Comparison of ENCODE assay signal across 15 cellular contexts in the genomic region with DNA sequence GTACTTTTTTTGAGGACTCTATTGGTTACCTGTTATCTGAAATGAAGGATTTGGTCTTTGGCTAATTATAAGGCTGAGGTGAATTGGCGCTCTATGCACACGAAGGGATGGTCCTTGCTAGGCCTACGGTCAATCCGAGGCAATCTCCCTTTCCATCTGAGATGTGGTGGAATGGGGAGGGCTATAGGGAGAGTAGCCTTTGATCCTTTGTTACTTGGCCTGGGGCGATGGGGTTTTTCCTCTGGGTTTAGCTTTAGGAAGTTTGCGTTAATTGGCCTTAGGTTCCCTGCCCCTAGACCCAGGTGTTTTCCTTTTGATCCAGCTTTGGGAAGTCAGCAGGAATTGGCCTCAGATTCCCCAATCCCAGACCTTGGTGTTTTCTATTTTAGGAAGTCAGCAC.
DNase-seq lines count a peak whose midpoint lies in the region; ATAC-seq and TF ChIP-seq lines count a peak whose summit lies in the region.
"Had no signal": no experiment of that assay in that cellular context is flagged by ENCODE, and none has a peak within 500 bp of the region (broad histone marks: within the 10 kb centered on the region; RNA-seq: fewer than 3 reads in every experiment).

No MANE protein-coding gene starts in this region.

- H2BK5ac ChIP-seq in mesendoderm (ENCODE audit: low read length) (no peak overlapping the region), neuronal stem cell (ENCODE audit: low read length) (no peak overlapping the region)

- H3K27ac ChIP-seq in GM23338 (ENCODE audit: low read depth) (no peak overlapping the region), mesendoderm (ENCODE audit: low read depth, low read length) (no peak overlapping the region), neuronal stem cell (replicated peaks; ENCODE audit: low read length) (no peak overlapping the region)
- H3K27ac ChIP-seq: BLaER1 had no signal

- WGBS in mesendoderm (ENCODE audit: extremely low coverage, insufficient coverage, low lambda C conversion rate) = no CpG with 5 or more reads among the region's 6 CpGs
- WGBS in neuronal stem cell (ENCODE audit: extremely low coverage in 2 of 2, insufficient read length in 2 of 2, insufficient replicate concordance in 1 of 2), 2 donors = no CpG with 5 or more reads among the region's 6 CpGs

- no peaks in the 10 kb centered on the region; the same call in 2 of the 3 replicates for H3K9me3 Mint-ChIP-seq in GM23338
- H3K9me3 Mint-ChIP-seq in endothelial cell (ENCODE audit: unreplicated experiment) = no peaks in the 10 kb centered on the region
- no peaks in the 10 kb centered on the region for H3K9me3 Mint-ChIP-seq in nephron progenitor cell
- H3K9me3 Mint-ChIP-seq: CD8-positive, alpha-beta memory T cell had no signal

- H3K23ac ChIP-seq in mesendoderm (ENCODE audit: low read length) = no peak overlapping the region
- no peak overlapping the region for H3K23ac ChIP-seq in neuronal stem cell (ENCODE audit: low read depth, low read length, poor library complexity)

- H2AK5ac ChIP-seq in mesendoderm (ENCODE audit: low read length) (no peak overlapping the region), neuronal stem cell (ENCODE audit: low read depth, low read length) (no peak overlapping the region)

- H3K4me2 ChIP-seq in GM23338 (no peak overlapping the region), mesendoderm (ENCODE audit: low read length) (no peak overlapping the region), neuronal stem cell (ENCODE audit: insufficient read depth, low read length, poor library complexity, severe bottlenecking) (no peak overlapping the region)
- H3K4me2 ChIP-seq: BLaER1 had no signal

- no peak overlapping the region for H2BK120ac ChIP-seq in mesendoderm (ENCODE audit: low read depth, low read length)
- H2BK120ac ChIP-seq in neuronal stem cell (ENCODE audit: low read depth, low read length) = no peak overlapping the region

- H3K27ac Mint-ChIP-seq in GM23338 = no peak overlapping the region
- H3K27ac Mint-ChIP-seq in endothelial cell (ENCODE audit: unreplicated experiment) = peak overlapping the region; percentile 68
- no peak overlapping the region for H3K27ac Mint-ChIP-seq in nephron progenitor cell
- H3K27ac Mint-ChIP-seq: CD8-positive, alpha-beta memory T cell had no signal

- H3K79me1 ChIP-seq in mesendoderm (ENCODE audit: low read length) (no peaks in the 10 kb centered on the region), neuronal stem cell (ENCODE audit: low read depth, low read length) (no peaks in the 10 kb centered on the region)

- TF ChIP-seq CTCF in GM23338 (conservative IDR thresholded peaks at IDR 0.05; ENCODE audit: low read depth in 2 of 2) (no peak), endothelial cell (IDR thresholded peaks at IDR 0.05; ENCODE audit: unreplicated experiment) (no peak), nephron progenitor cell (IDR thresholded peaks at IDR 0.05) (no peak)

- H3K14ac ChIP-seq in neuronal stem cell (ENCODE audit: low read length) = no peak overlapping the region

- H2BK15ac ChIP-seq in mesendoderm (replicated peaks; ENCODE audit: low read depth) (no peak overlapping the region), neuronal stem cell (ENCODE audit: low read length) (no peak overlapping the region)

- H3K36me3 ChIP-seq in GM23338 (ENCODE audit: insufficient read depth) (no peaks in the 10 kb centered on the region), mesendoderm (ENCODE audit: control insufficient read depth, insufficient read depth, low read length) (no peaks in the 10 kb centered on the region), neuronal stem cell (replicated peaks in 1 of 2; ENCODE audit: control insufficient read depth in 2 of 2, insufficient read depth in 2 of 2, low read length in 2 of 2) (no peaks in the 10 kb centered on the region)
- H3K36me3 ChIP-seq: BLaER1, HAP-1 had no signal

- no peaks in the 10 kb centered on the region for H3K27me3 ChIP-seq in GM23338 (ENCODE audit: insufficient read depth)
- no peaks in the 10 kb centered on the region for H3K27me3 ChIP-seq in mesendoderm (ENCODE audit: insufficient read depth, low read length, poor library complexity)
- H3K27me3 ChIP-seq in neuronal stem cell (ENCODE audit: control insufficient read depth in 3 of 3, insufficient read depth in 3 of 3, low read depth in 1 of 3, low read length in 3 of 3) = no peaks in the 10 kb centered on the region
- H3K27me3 ChIP-seq: BLaER1 had no signal

- H4K8ac ChIP-seq in mesendoderm (ENCODE audit: low read depth, low read length) = no peak overlapping the region
- H4K8ac ChIP-seq in neuronal stem cell (ENCODE audit: low read depth, low read length) = no peak overlapping the region

- no peak overlapping the region for H4K91ac ChIP-seq in neuronal stem cell (ENCODE audit: low read depth, low read length, poor library complexity)

- no peak for DNase-seq in GM23338 (ENCODE audit: low spot score)
- DNase-seq in endothelial cell (ENCODE audit: low spot score) = no peak
- peak; percentile 55 for DNase-seq in mesendoderm
- no peak for DNase-seq in neuronal stem cell (ENCODE audit: low spot score)
- no peak for DNase-seq in SK-N-DZ (ENCODE audit: low spot score)
- DNase-seq in nephron progenitor cell = no peak
- DNase-seq in NCI-H226 = no peak
- DNase-seq: 8988T; AML-193; Caco-2; CD8-positive, alpha-beta memory T cell; DMS53; GOT3 had no signal

- H3K9me3 ChIP-seq in neuronal stem cell (replicated peaks in 1 of 2; ENCODE audit: control insufficient read depth in 2 of 2, insufficient read depth in 1 of 2, low read depth in 1 of 2, low read length in 2 of 2) = peaks cover 0 to 3% of the 10 kb centered on the region in 2 donors
- H3K9me3 ChIP-seq: BLaER1, Caco-2, HAP-1 had no signal

- H3K4me1 ChIP-seq in GM23338 (ENCODE audit: insufficient read depth) = peaks cover 36% of the 10 kb centered on the region
- peaks cover 3% of the 10 kb centered on the region for H3K4me1 ChIP-seq in mesendoderm (ENCODE audit: control insufficient read depth, low read depth, low read length)
- peaks cover 7 to 25% of the 10 kb centered on the region in 2 donors for H3K4me1 ChIP-seq in neuronal stem cell (ENCODE audit: control insufficient read depth in 2 of 2, insufficient read depth in 1 of 2, low read depth in 1 of 2, low read length in 2 of 2)
- H3K4me1 ChIP-seq: Caco-2, HAP-1 had no signal

- H3K4me3 ChIP-seq in GM23338 (no peak overlapping the region), mesendoderm (ENCODE audit: low read length) (no peak overlapping the region), neuronal stem cell (ENCODE audit: low read length in 2 of 2) (no peak overlapping the region)
- H3K4me3 ChIP-seq: BLaER1, HAP-1 had no signal

- no peak overlapping the region for H3K56ac ChIP-seq in mesendoderm (ENCODE audit: low read length)

- H3K79me2 ChIP-seq in GM23338 (replicated peaks; ENCODE audit: insufficient read depth) (no peaks in the 10 kb centered on the region), mesendoderm (ENCODE audit: control insufficient read depth, insufficient read depth, low read length) (no peaks in the 10 kb centered on the region)

- no peak overlapping the region for H4K5ac ChIP-seq in mesendoderm (ENCODE audit: low read length)

- H2BK12ac ChIP-seq in neuronal stem cell (ENCODE audit: low read length) = no peak overlapping the region

- H3K18ac ChIP-seq in mesendoderm (ENCODE audit: low read length) (no peak overlapping the region), neuronal stem cell (ENCODE audit: low read length) (no peak overlapping the region)

- H2AFZ ChIP-seq in GM23338 (no peak overlapping the region), neuronal stem cell (ENCODE audit: low read length) (peak overlapping the region; percentile 85)

- H3K9ac ChIP-seq in mesendoderm (ENCODE audit: low read length) (no peak overlapping the region), neuronal stem cell (ENCODE audit: low read depth, low read length, poor library complexity) (no peak overlapping the region)
- H3K9ac ChIP-seq: BLaER1 had no signal

- ATAC-seq in GM23338 = peak; percentile 36; the same call in 2 of the 3 replicates

- H3K4me3 Mint-ChIP-seq in GM23338 (no peak overlapping the region), endothelial cell (ENCODE audit: unreplicated experiment) (no peak overlapping the region), nephron progenitor cell (no peak overlapping the region)
- H3K4me3 Mint-ChIP-seq: CD8-positive, alpha-beta memory T cell had no signal

- H3K9me2 ChIP-seq in GM23338 (ENCODE audit: insufficient read depth) = no peaks in the 10 kb centered on the region

- H4K20me1 ChIP-seq in GM23338 (replicated peaks; ENCODE audit: insufficient read depth) = no peaks in the 10 kb centered on the region
- H4K20me1 ChIP-seq: BLaER1 had no signal

- no peaks in the 10 kb centered on the region for H3K36me3 Mint-ChIP-seq in GM23338 (ENCODE audit: low read depth)
- H3K36me3 Mint-ChIP-seq in endothelial cell (ENCODE audit: low read depth, unreplicated experiment) = no peaks in the 10 kb centered on the region
- H3K36me3 Mint-ChIP-seq in nephron progenitor cell (ENCODE audit: low read depth) = no peaks in the 10 kb centered on the region
- H3K36me3 Mint-ChIP-seq: CD8-positive, alpha-beta memory T cell had no signal

- H3K4ac ChIP-seq in mesendoderm (ENCODE audit: low read depth, low read length) (no peak overlapping the region), neuronal stem cell (ENCODE audit: low read length) (no peak overlapping the region)

- H3K4me1 Mint-ChIP-seq in GM23338 = peaks cover 45% of the 10 kb centered on the region
- H3K4me1 Mint-ChIP-seq in endothelial cell (ENCODE audit: unreplicated experiment) = peaks cover 30% of the 10 kb centered on the region
- no peaks in the 10 kb centered on the region for H3K4me1 Mint-ChIP-seq in nephron progenitor cell
- H3K4me1 Mint-ChIP-seq: CD8-positive, alpha-beta memory T cell had no signal

- H3K27me3 Mint-ChIP-seq in GM23338 (ENCODE audit: insufficient read depth, low read depth, poor library complexity) (peaks cover 6% of the 10 kb centered on the region), endothelial cell (ENCODE audit: unreplicated experiment) (no peaks in the 10 kb centered on the region), nephron progenitor cell (ENCODE audit: low read depth, poor library complexity) (peaks cover 8% of the 10 kb centered on the region)

- no peaks in the 10 kb centered on the region for H3F3A ChIP-seq in GM23338 (replicated peaks; ENCODE audit: low read depth)

TF ChIP-seq in GM23338, 12 proteins besides CTCF, POLR2A, EP300 and RAD21 (continues in another document):
- no peak for TF ChIP-seq EZH2phosphoT487 (IDR thresholded peaks at IDR 0.05; ENCODE audit: unreplicated experiment)
- TF ChIP-seq POLR2AphosphoS5 (IDR thresholded peaks at IDR 0.05; ENCODE audit: low read depth) = no peak
- TF ChIP-seq JUNB (IDR thresholded peaks at IDR 0.05; ENCODE audit: unreplicated experiment) = no peak
